24 cellular contexts compared by ENCODE assay signal in genomic region chr1:89429062-89429461, GRCh38.
DNase-seq lines count a peak whose midpoint lies in the region; ATAC-seq and TF ChIP-seq lines count a peak whose summit lies in the region.
"Had no signal": no experiment of that assay in that cellular context is flagged by ENCODE, and none has a peak within 500 bp of the region (broad histone marks: within the 10 kb centered on the region; RNA-seq: fewer than 3 reads in every experiment).

No MANE protein-coding gene starts in this region.

- H3K4me1 Mint-ChIP-seq in CD14-positive monocyte (peaks cover 23% of the 10 kb centered on the region), MCF 10A (ENCODE audit: insufficient read depth, unreplicated experiment) (no peaks in the 10 kb centered on the region)
- H3K4me1 Mint-ChIP-seq: CD4-positive, CD25-positive, alpha-beta regulatory T cell had no signal

- H3K27ac Mint-ChIP-seq in CD14-positive monocyte (peak overlapping the region in 5 of 7 donors; percentile 17 to 83 (median 63)), MCF 10A (ENCODE audit: low read depth, unreplicated experiment) (no peak overlapping the region)
- H3K27ac Mint-ChIP-seq: activated T-cell treated with anti-CD3 and anti-CD28 coated beads, Interleukin-2, amount 50 U/mL, for 72 hours; CD4-positive, CD25-positive, alpha-beta regulatory T cell; HFFc6 had no signal

- CTCF ChIA-PET in MCF 10A (lab: Yijun Ruan, JAX), result no interaction called here

- H3K27me3 Mint-ChIP-seq in CD14-positive monocyte (ENCODE audit: low read depth in 3 of 3), result peaks cover 0 to 3% (median 1%) of the 10 kb centered on the region in 3 donors
- no peaks in the 10 kb centered on the region for H3K27me3 Mint-ChIP-seq in MCF 10A (ENCODE audit: insufficient read depth, unreplicated experiment)

- no peaks in the 10 kb centered on the region for H3K9me3 ChIP-seq in BE2C
- H3K9me3 ChIP-seq: esophagus squamous epithelium, uterus had no signal

- no peak for TF ChIP-seq CTCF in CD14-positive monocyte (IDR thresholded peaks at IDR 0.05)
- TF ChIP-seq CTCF in BE2C (IDR thresholded peaks at IDR 0.05; ENCODE audit: low read depth, low read length), result no peak
- TF ChIP-seq CTCF in MCF 10A (IDR thresholded peaks at IDR 0.05; ENCODE audit: unreplicated experiment), result no peak

- no peak for DNase-seq in CD14-positive monocyte (ENCODE audit: low spot score)
- DNase-seq in RPMI8226, result peak; percentile 74
- DNase-seq in BE2C, result no peak
- no peak for DNase-seq in MCF 10A (ENCODE audit: unreplicated experiment)
- DNase-seq in medulla oblongata (ENCODE audit: extremely low spot score), result no peak
- DNase-seq: activated CD8-positive, alpha-beta memory T cell treated with anti-CD3 and anti-CD28 coated beads for 24 hours; activated naive CD4-positive, alpha-beta T cell treated with anti-CD3 and anti-CD28 coated beads, Interleukin-2, amount 50 U/mL, for 16 hours; activated T-cell treated with anti-CD3 and anti-CD28 coated beads, Interleukin-2, amount 50 U/mL, for 72 hours; CD4-positive, CD25-positive, alpha-beta regulatory T cell; cerebellar nuclear complex; DND-41; effector CD4-positive, alpha-beta T cell; esophagus squamous epithelium; HFFc6; Kasumi-1; left cardiac atrium; NCI-H82; stimulated activated CD4-positive, alpha-beta T cell treated with anti-CD3 and anti-CD28 coated beads, Interleukin-4, amount 100 ng/mL, for 1 hour; uterus had no signal

- no peaks in the 10 kb centered on the region for H3K27me3 ChIP-seq in BE2C
- H3K27me3 ChIP-seq: esophagus squamous epithelium, uterus had no signal

- no peaks in the 10 kb centered on the region for H3K36me3 ChIP-seq in BE2C
- H3K36me3 ChIP-seq: uterus had no signal

- no TSS peak for BruUV-seq in MCF 10A (replicated peaks; lab: Mats Ljungman, UMichigan)

- H3K4me3 Mint-ChIP-seq in CD14-positive monocyte, result peak overlapping the region in 1 of 2 donors; percentile 43
- H3K4me3 Mint-ChIP-seq in MCF 10A (ENCODE audit: unreplicated experiment), result no peak overlapping the region
- H3K4me3 Mint-ChIP-seq: activated T-cell treated with anti-CD3 and anti-CD28 coated beads, Interleukin-2, amount 50 U/mL, for 72 hours; CD4-positive, CD25-positive, alpha-beta regulatory T cell; HFFc6 had no signal

- POLR2A ChIA-PET in MCF 10A (lab: Yijun Ruan, JAX), result no interaction called here

- no peaks in the 10 kb centered on the region for H3K9me3 Mint-ChIP-seq in CD14-positive monocyte
- H3K9me3 Mint-ChIP-seq in MCF 10A (ENCODE audit: unreplicated experiment), result no peaks in the 10 kb centered on the region
- H3K9me3 Mint-ChIP-seq: activated T-cell treated with anti-CD3 and anti-CD28 coated beads, Interleukin-2, amount 50 U/mL, for 72 hours; CD4-positive, CD25-positive, alpha-beta regulatory T cell; HFFc6 had no signal

- H3K4me1 ChIP-seq in BE2C, result no peaks in the 10 kb centered on the region
- H3K4me1 ChIP-seq: esophagus squamous epithelium, uterus had no signal

- peaks cover 0 to 2% of the 10 kb centered on the region in 2 donors for H3K36me3 Mint-ChIP-seq in CD14-positive monocyte
- no peaks in the 10 kb centered on the region for H3K36me3 Mint-ChIP-seq in MCF 10A (ENCODE audit: insufficient read depth, unreplicated experiment)
- H3K36me3 Mint-ChIP-seq: CD4-positive, CD25-positive, alpha-beta regulatory T cell had no signal

- H3K4me3 ChIP-seq in BE2C (ENCODE audit: low read depth, low read length), result no peak overlapping the region
- H3K4me3 ChIP-seq: esophagus squamous epithelium, smooth muscle cell, uterus had no signal

- peak; percentile 69 for ATAC-seq in GM18858 (IDR thresholded peaks at IDR 0.05; ENCODE audit: unreplicated experiment)
- ATAC-seq in HG03342 (IDR thresholded peaks at IDR 0.05; ENCODE audit: unreplicated experiment), result peak; percentile 71
- ATAC-seq in HG03439 (IDR thresholded peaks at IDR 0.05; ENCODE audit: unreplicated experiment), result no peak
- ATAC-seq: activated CD4-positive, CD25-positive, alpha-beta regulatory T cell treated with anti-CD3 and anti-CD28 coated beads, Interleukin-2, amount 50 U/mL, for 24 hours; activated T-cell treated with anti-CD3 and anti-CD28 coated beads, Interleukin-2, amount 50 U/mL, for 72 hours; left cardiac atrium had no signal

- intact Hi-C loops in CD14-positive monocyte (cut with micrococcal nuclease), result no loop called here
- intact Hi-C loops in MCF 10A (cut with micrococcal nuclease), result no loop called here
